ENCODE assay signal across 8 cellular contexts in genomic region chr11:105609341-105609781, GRCh38. TPM values are rescaled to one million over a fixed set of nuclear protein-coding genes. Genes with fewer than 3 reads are reported as not detected.
DNase-seq lines count a peak whose midpoint lies in the region; ATAC-seq and TF ChIP-seq lines count a peak whose summit lies in the region.

No MANE protein-coding gene starts in this region.

- peak; percentile 20 for DNase-seq in Calu3
- no peak for DNase-seq in RWPE2 (ENCODE audit: low spot score)
- DNase-seq in fibroblast of villous mesenchyme (ENCODE audit: low read depth): peak; percentile 7
- no peak for DNase-seq in stimulated activated effector memory CD8-positive, alpha-beta T cell treated with anti-CD3 and anti-CD28 coated beads, Interleukin-12 subunit alpha, Interleukin-12 subunit beta, amount 100 ng/mL, for 72 hours (ENCODE audit: low spot score in 2 of 2)
- no peak for DNase-seq in heart right ventricle
- DNase-seq in activated CD8-positive, alpha-beta memory T cell treated with anti-CD3 and anti-CD28 coated beads, Interleukin-2, amount 50 U/mL, for 48 hours: no peak

- H3K4me3 ChIP-seq in RWPE2 (ENCODE audit: severe bottlenecking): no peak overlapping the region
- no peak overlapping the region for H3K4me3 ChIP-seq in fibroblast of villous mesenchyme (ENCODE audit: low read depth, low read length)
- peak overlapping the region in 1 of 10 donors; percentile 42 for H3K4me3 ChIP-seq in heart right ventricle

- H3K27me3 ChIP-seq in RWPE2 (ENCODE audit: insufficient read depth, poor library complexity, severe bottlenecking) (peaks cover 47% of the 10 kb centered on the region), heart right ventricle (peaks cover 0 to 75% (median 50%) of the 10 kb centered on the region in 7 donors)

- WGBS in heart right ventricle, 2 donors: 7 to 9% methylated on average over 7 of the region's 7 CpGs

- no peaks in the 10 kb centered on the region for H3K9me3 ChIP-seq in RWPE2 (ENCODE audit: severe bottlenecking)
- H3K9me3 ChIP-seq in heart right ventricle: peaks cover 0 to 8% (median 0%) of the 10 kb centered on the region in 11 donors

- H3K4me1 ChIP-seq in RWPE2 (ENCODE audit: insufficient read depth, poor library complexity, severe bottlenecking) (no peaks in the 10 kb centered on the region), heart right ventricle (peaks cover 0 to 24% (median 13%) of the 10 kb centered on the region in 9 donors)

- intact Hi-C loops in Calu3 (cut with micrococcal nuclease; ENCODE audit: unreplicated experiment) (no loop called here), heart right ventricle (cut with DNase I) (no loop called here)

- H3K36me3 Mint-ChIP-seq in Calu3 (ENCODE audit: insufficient read depth, unreplicated experiment): no peaks in the 10 kb centered on the region
- H3K36me3 Mint-ChIP-seq in stimulated activated effector memory CD8-positive, alpha-beta T cell treated with anti-CD3 and anti-CD28 coated beads, Interleukin-12 subunit alpha, Interleukin-12 subunit beta, amount 100 ng/mL, for 72 hours: no peaks in the 10 kb centered on the region

- CTCF ChIA-PET in Calu3 (lab: Charles Lee): no interaction called here

- peak overlapping the region; percentile 40 for H3K4me3 Mint-ChIP-seq in Calu3 (ENCODE audit: low read depth, unreplicated experiment)
- peak overlapping the region; percentile 55 for H3K4me3 Mint-ChIP-seq in stimulated activated effector memory CD8-positive, alpha-beta T cell treated with anti-CD3 and anti-CD28 coated beads, Interleukin-12 subunit alpha, Interleukin-12 subunit beta, amount 100 ng/mL, for 72 hours

- no peaks in the 10 kb centered on the region for H3K27me3 Mint-ChIP-seq in Calu3 (ENCODE audit: unreplicated experiment)

- BruUV-seq in Calu3 (replicated peaks; lab: Mats Ljungman, UMichigan): no TSS peak

- no peak overlapping the region for H3K27ac Mint-ChIP-seq in Calu3 (ENCODE audit: unreplicated experiment)
- H3K27ac Mint-ChIP-seq in stimulated activated effector memory CD8-positive, alpha-beta T cell treated with anti-CD3 and anti-CD28 coated beads, Interleukin-12 subunit alpha, Interleukin-12 subunit beta, amount 100 ng/mL, for 72 hours: no peak overlapping the region

- ATAC-seq in GM19035 (IDR thresholded peaks at IDR 0.05; ENCODE audit: unreplicated experiment): peak; percentile 82
- peak; percentile 73 for ATAC-seq in HG03439 (IDR thresholded peaks at IDR 0.05; ENCODE audit: unreplicated experiment)
- peak; percentile 87 for ATAC-seq in RWPE2 (ENCODE audit: low read depth)
- peak; percentile 66 for ATAC-seq in stimulated activated effector memory CD8-positive, alpha-beta T cell treated with anti-CD3 and anti-CD28 coated beads, Interleukin-12 subunit alpha, Interleukin-12 subunit beta, amount 100 ng/mL, for 72 hours
- ATAC-seq in heart right ventricle: no peak

- no peak for TF ChIP-seq CTCF in Calu3 (IDR thresholded peaks at IDR 0.05; ENCODE audit: unreplicated experiment)
- peak; percentile 46 for TF ChIP-seq CTCF in RWPE2 (IDR thresholded peaks at IDR 0.05; ENCODE audit: poor library complexity, severe bottlenecking)
- peak; percentile 46 for TF ChIP-seq CTCF in fibroblast of villous mesenchyme (IDR thresholded peaks at IDR 0.05; ENCODE audit: insufficient read depth, low read depth, low read length)
- TF ChIP-seq CTCF in heart right ventricle (IDR thresholded peaks at IDR 0.05): peak in 1 of 9 donors; percentile 12

- H3K36me3 ChIP-seq in RWPE2 (ENCODE audit: low read depth): no peaks in the 10 kb centered on the region
- H3K36me3 ChIP-seq in heart right ventricle: no peaks in the 10 kb centered on the region

- H3K27ac ChIP-seq in RWPE2 (ENCODE audit: poor library complexity, severe bottlenecking) (no peak overlapping the region), heart right ventricle (no peak overlapping the region)

- H3K4me1 Mint-ChIP-seq in Calu3 (ENCODE audit: low read depth, unreplicated experiment): peaks cover 12% of the 10 kb centered on the region
- peaks cover 18% of the 10 kb centered on the region for H3K4me1 Mint-ChIP-seq in stimulated activated effector memory CD8-positive, alpha-beta T cell treated with anti-CD3 and anti-CD28 coated beads, Interleukin-12 subunit alpha, Interleukin-12 subunit beta, amount 100 ng/mL, for 72 hours

- H3K9me3 Mint-ChIP-seq in Calu3 (ENCODE audit: low read depth, unreplicated experiment): no peaks in the 10 kb centered on the region
- no peaks in the 10 kb centered on the region for H3K9me3 Mint-ChIP-seq in stimulated activated effector memory CD8-positive, alpha-beta T cell treated with anti-CD3 and anti-CD28 coated beads, Interleukin-12 subunit alpha, Interleukin-12 subunit beta, amount 100 ng/mL, for 72 hours

RNA-seq across cellular contexts. Expression of gene GRIA4, which starts 0.5 kb away (rescaled TPM):
- total RNA-seq in Calu3 (2022) (not detected in 2 replicates), fibroblast of villous mesenchyme (5.2 and 12.2 TPM in 2 replicates), heart right ventricle (not detected)
- polyA plus RNA-seq in heart right ventricle: not detected

Comparison
In these comparisons a context has a peak if more than half of its experiments do, and no peak if none do; other contexts are left out.
1. DNase-seq: peak in Calu3 (single experiment) and fibroblast of villous mesenchyme (single experiment); none in RWPE2 (single experiment), stimulated activated effector memory CD8-positive, alpha-beta T cell treated with anti-CD3 and anti-CD28 coated beads, Interleukin-12 subunit alpha, Interleukin-12 subunit beta, amount 100 ng/mL, for 72 hours (0 of 2), heart right ventricle (0 of 2) and activated CD8-positive, alpha-beta memory T cell treated with anti-CD3 and anti-CD28 coated beads, Interleukin-2, amount 50 U/mL, for 48 hours (single experiment).
2. ATAC-seq: peak in GM19035 (single experiment), HG03439 (single experiment), RWPE2 (single experiment) and stimulated activated effector memory CD8-positive, alpha-beta T cell treated with anti-CD3 and anti-CD28 coated beads, Interleukin-12 subunit alpha, Interleukin-12 subunit beta, amount 100 ng/mL, for 72 hours (single experiment); none in heart right ventricle (0 of 8).